Comparison of ENCODE assay signal across 16 cellular contexts in genomic region chr4:169351860-169352259, GRCh38.
DNase-seq lines count a peak whose midpoint lies in the region; ATAC-seq and TF ChIP-seq lines count a peak whose summit lies in the region.
"Had no signal": no experiment of that assay in that cellular context is flagged by ENCODE, and none has a peak within 500 bp of the region (broad histone marks: within the 10 kb centered on the region; RNA-seq: fewer than 3 reads in every experiment).

No MANE protein-coding gene starts in this region.

- TF ChIP-seq CTCF in heart left ventricle (IDR thresholded peaks at IDR 0.05) = no peak
- TF ChIP-seq CTCF in left ventricle myocardium inferior (IDR thresholded peaks at IDR 0.05; ENCODE audit: borderline replicate concordance) = no peak
- no peak for TF ChIP-seq CTCF in smooth muscle cell (IDR thresholded peaks at IDR 0.05; ENCODE audit: borderline replicate concordance, insufficient read depth, poor library complexity, severe bottlenecking)

- no peak for TF ChIP-seq POLR2A in heart left ventricle (IDR thresholded peaks at IDR 0.05)

- no peaks in the 10 kb centered on the region for H3K79me2 ChIP-seq in smooth muscle cell (ENCODE audit: low read depth)

- no peaks in the 10 kb centered on the region for H3F3A ChIP-seq in smooth muscle cell (ENCODE audit: low read depth)

- H3K27me3 ChIP-seq in heart left ventricle (no peaks in the 10 kb centered on the region), left ventricle myocardium inferior (ENCODE audit: low read depth) (no peaks in the 10 kb centered on the region), smooth muscle cell (ENCODE audit: low read depth) (no peaks in the 10 kb centered on the region)
- H3K27me3 ChIP-seq: MG63 had no signal

- H2AFZ ChIP-seq in smooth muscle cell (ENCODE audit: low read depth) = no peak overlapping the region

- H4K20me1 ChIP-seq in smooth muscle cell (ENCODE audit: low read depth) = no peaks in the 10 kb centered on the region

- H3K9ac ChIP-seq in smooth muscle cell (ENCODE audit: low read depth) = no peak overlapping the region

- intact Hi-C loops in heart left ventricle (cut with DNase I) = no loop called here
- intact Hi-C loops in left ventricle myocardium inferior (cut with micrococcal nuclease) = no loop called here

- H3K4me1 ChIP-seq in heart left ventricle (peaks cover 0 to 9% (median 0%) of the 10 kb centered on the region in 12 donors), left ventricle myocardium inferior (peaks cover 8% of the 10 kb centered on the region), smooth muscle cell (ENCODE audit: low read depth) (no peaks in the 10 kb centered on the region)

- H3K9me3 ChIP-seq in heart left ventricle (peaks cover 0 to 5% (median 0%) of the 10 kb centered on the region in 12 donors), left ventricle myocardium inferior (replicated peaks) (peaks cover 7% of the 10 kb centered on the region), smooth muscle cell (replicated peaks; ENCODE audit: low read depth) (no peaks in the 10 kb centered on the region)
- H3K9me3 ChIP-seq: MG63 had no signal

- H3K4me3 ChIP-seq in heart left ventricle (no peak overlapping the region), left ventricle myocardium inferior (no peak overlapping the region), smooth muscle cell (no peak overlapping the region)
- H3K4me3 ChIP-seq: MG63 had no signal

- H3K27ac ChIP-seq in heart left ventricle (peak overlapping the region in 4 of 12 donors; percentile 5 to 20 (median 14)), left ventricle myocardium inferior (replicated peaks) (no peak overlapping the region), smooth muscle cell (ENCODE audit: low read depth) (no peak overlapping the region)

- peak; percentile 86 to 97 (median 96) for ATAC-seq in heart left ventricle
- ATAC-seq in left lobe of liver = peak; percentile 97
- no peak for ATAC-seq in HG03280 (IDR thresholded peaks at IDR 0.05; ENCODE audit: unreplicated experiment)
- ATAC-seq in HG03571 (IDR thresholded peaks at IDR 0.05; ENCODE audit: unreplicated experiment) = no peak
- ATAC-seq: effector memory CD8-positive, alpha-beta T cell; Panc1; T-cell had no signal

- no peaks in the 10 kb centered on the region for H3K36me3 ChIP-seq in heart left ventricle
- H3K36me3 ChIP-seq in left ventricle myocardium inferior = no peaks in the 10 kb centered on the region
- H3K36me3 ChIP-seq in smooth muscle cell (ENCODE audit: low read depth) = no peaks in the 10 kb centered on the region
- H3K36me3 ChIP-seq: MG63 had no signal

- 20 to 28% (median 23%) methylated on average over 7 of the region's 7 CpGs for WGBS in heart left ventricle, 4 donors
- WGBS in smooth muscle cell (ENCODE audit: low lambda C conversion rate) = 89% methylated on average over 7 of the region's 7 CpGs

- no peak overlapping the region for H3K4me2 ChIP-seq in smooth muscle cell

- DNase-seq in heart left ventricle = peak in 4 of 5 donors; percentile 37 to 60 (median 52)
- DNase-seq in left ventricle myocardium inferior = no peak
- peak; percentile 42 to 54 for DNase-seq in dermis microvascular lymphatic vessel endothelial cell (ENCODE audit: low read depth in 2 of 2)
- DNase-seq in left lobe of liver (ENCODE audit: low spot score) = peak; percentile 77
- DNase-seq in smooth muscle cell (lab: John Stamatoyannopoulos, UW; ENCODE audit: unreplicated experiment) = no peak
- DNase-seq in DMS53 treated with DMSO at 0.1 percent for 48 hours (lab: John Stamatoyannopoulos, UW; ENCODE audit: unreplicated experiment) = no peak
- DNase-seq: DMS153; effector memory CD8-positive, alpha-beta T cell; mesendoderm; MG63; NCI-H2227 treated with DMSO at 0.1 percent for 48 hours; stimulated activated CD4-positive, alpha-beta T cell treated with anti-CD3 and anti-CD28 coated beads, Interleukin-2, amount 100 ng/mL, for 24 hours; T-cell had no signal

Comparison
In these comparisons a context has a peak if more than half of its experiments do, and no peak if none do; other contexts are left out.
1. DNase-seq: peak in heart left ventricle (4 of 5), dermis microvascular lymphatic vessel endothelial cell (2 of 2) and left lobe of liver (single experiment); none in left ventricle myocardium inferior (single experiment), smooth muscle cell (single experiment) and DMS53 treated with DMSO at 0.1 percent for 48 hours (single experiment).
2. ATAC-seq: peak in heart left ventricle (4 of 4) and left lobe of liver (single experiment); none in HG03280 (single experiment) and HG03571 (single experiment).